ENCODE assay signal across 7 cellular contexts in the genomic region with DNA sequence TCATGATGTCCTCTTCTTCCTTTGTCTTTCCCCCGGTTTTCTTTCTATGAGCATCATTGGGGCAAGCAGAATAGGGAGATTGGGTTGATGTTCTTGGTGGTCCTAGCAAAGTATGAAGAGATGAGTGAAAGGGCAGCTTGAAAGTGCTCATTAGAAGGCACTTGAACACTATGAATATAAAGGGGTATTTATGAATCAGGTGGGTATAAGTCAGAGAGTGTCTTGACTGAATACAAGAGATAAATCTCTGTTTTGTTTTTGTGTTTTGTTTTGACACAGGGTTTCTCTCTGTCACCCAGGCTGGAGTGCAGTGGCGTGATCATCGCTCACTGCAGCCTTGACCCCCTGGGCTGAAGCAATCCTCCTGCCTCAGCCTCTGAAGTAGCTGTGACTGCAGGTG. TPM values are rescaled to one million over a fixed set of nuclear protein-coding genes. Genes with fewer than 3 reads are reported as not detected.
DNase-seq lines count a peak whose midpoint lies in the region; ATAC-seq, FAIRE-seq and TF ChIP-seq lines count a peak whose summit lies in the region.
"Not testable (repeated sequence)": the region's sequence is repeated elsewhere in the genome, so short reads cannot be mapped to it uniquely, and the experiment has no call there.

No MANE protein-coding gene starts in this region.

- H3K9me3 ChIP-seq in BLaER1 treated with 17β-estradiol and CSF1 and Interleukin-3, amounts not matched to agents 10 nM and 100 nM (replicated peaks in 1 of 11); GM12878 (replicated peaks; ENCODE audit: control insufficient read depth, insufficient read depth, low read length); osteoblast (ENCODE audit: low read depth, low read length): not testable (repeated sequence)

- not testable (repeated sequence) for TF ChIP-seq EP300 in GM12878 (IDR thresholded peaks at IDR 0.05; ENCODE audit: borderline replicate concordance in 1 of 2, control insufficient read depth in 1 of 2, low read depth in 2 of 2, low read length in 2 of 2)

- peak overlapping the region; percentile 14 for H3K27ac Mint-ChIP-seq in activated T-cell treated with anti-CD3 and anti-CD28 coated beads, Interleukin-2, amount 50 U/mL, for 24 hours
- not testable (repeated sequence) for H3K27ac Mint-ChIP-seq in activated T-helper 17 cell treated with anti-CD3 and anti-CD28 coated beads, Interleukin-2, amount 50 U/mL, for 72 hours; stimulated activated naive CD8-positive, alpha-beta T cell treated with anti-CD3 and anti-CD28 coated beads, Interleukin-15, amount 100 ng/mL, for 72 hours

- not testable (repeated sequence) for H3K4me3 ChIP-seq in BLaER1 treated with 17β-estradiol and CSF1 and Interleukin-3, amounts not matched to agents 10 nM and 100 nM; GM12878; osteoblast (ENCODE audit: insufficient read depth, low read length)

- H3K36me3 Mint-ChIP-seq in activated T-cell treated with anti-CD3 and anti-CD28 coated beads, Interleukin-2, amount 50 U/mL, for 24 hours (ENCODE audit: low read depth); activated T-helper 17 cell treated with anti-CD3 and anti-CD28 coated beads, Interleukin-2, amount 50 U/mL, for 72 hours (ENCODE audit: low read depth): not testable (repeated sequence)

- not testable (repeated sequence) for TF ChIP-seq POLR2A in GM12878 (IDR thresholded peaks at IDR 0.05; ENCODE audit: low read depth, low read length)

- not testable (repeated sequence) for H3K4me1 ChIP-seq in BLaER1 treated with 17β-estradiol and CSF1 and Interleukin-3, amounts not matched to agents 10 nM and 100 nM; GM12878 (ENCODE audit: control insufficient read depth, insufficient read depth, low read length); osteoblast (ENCODE audit: insufficient read depth, low read length)

- BruUV-seq in GM12878 (replicated peaks; lab: Mats Ljungman, UMichigan): not testable (repeated sequence)

- not testable (repeated sequence) for H3K9ac ChIP-seq in BLaER1 treated with 17β-estradiol and CSF1 and Interleukin-3, amounts not matched to agents 10 nM and 100 nM; GM12878 (ENCODE audit: control insufficient read depth, insufficient read depth, low read length)

- intact Hi-C loops in GM12878 (cut with micrococcal nuclease; ENCODE audit: unreplicated experiment): not testable (repeated sequence)

- peaks cover 35% of the 10 kb centered on the region for H3K27me3 Mint-ChIP-seq in activated T-cell treated with anti-CD3 and anti-CD28 coated beads, Interleukin-2, amount 50 U/mL, for 24 hours
- peaks cover 17% of the 10 kb centered on the region for H3K27me3 Mint-ChIP-seq in activated T-helper 17 cell treated with anti-CD3 and anti-CD28 coated beads, Interleukin-2, amount 50 U/mL, for 72 hours
- peaks cover 23% of the 10 kb centered on the region for H3K27me3 Mint-ChIP-seq in stimulated activated naive CD8-positive, alpha-beta T cell treated with anti-CD3 and anti-CD28 coated beads, Interleukin-15, amount 100 ng/mL, for 72 hours

- not testable (repeated sequence) for H3K36me3 ChIP-seq in BLaER1 treated with 17β-estradiol and CSF1 and Interleukin-3, amounts not matched to agents 10 nM and 100 nM; GM12878 (ENCODE audit: control insufficient read depth in 2 of 2, insufficient read depth in 2 of 2, low read length in 1 of 2); osteoblast (ENCODE audit: insufficient read depth, low read length)

- not testable (repeated sequence) for H4K20me1 ChIP-seq in BLaER1 treated with 17β-estradiol and CSF1 and Interleukin-3, amounts not matched to agents 10 nM and 100 nM; GM12878 (ENCODE audit: control insufficient read depth, insufficient read depth); osteoblast (ENCODE audit: insufficient read depth, low read length)

- TF ChIP-seq RAD21 in GM12878 (IDR thresholded peaks at IDR 0.05; ENCODE audit: insufficient read depth, low read depth, low read length): not testable (repeated sequence)

- peak; percentile 67 to 79 for ATAC-seq in activated CD4-positive, CD25-positive, alpha-beta regulatory T cell treated with anti-CD3 and anti-CD28 coated beads, Interleukin-2, amount 50 U/mL, for 24 hours
- peak; percentile 52 for ATAC-seq in activated T-helper 17 cell treated with anti-CD3 and anti-CD28 coated beads, Interleukin-2, amount 50 U/mL, for 72 hours (replicated peaks)
- ATAC-seq in GM12878: peak; percentile 49
- peak; percentile 65 for ATAC-seq in stimulated activated naive CD8-positive, alpha-beta T cell treated with anti-CD3 and anti-CD28 coated beads, Interleukin-15, amount 100 ng/mL, for 72 hours

- not testable (repeated sequence) for H3K79me2 ChIP-seq in GM12878 (ENCODE audit: control insufficient read depth, insufficient read depth, low read length); osteoblast (ENCODE audit: insufficient read depth, low read length)

- not testable (repeated sequence) for DNase-seq in activated T-cell treated with anti-CD3 and anti-CD28 coated beads, Interleukin-2, amount 50 U/mL, for 24 hours; GM12878 (ENCODE audit: low read depth, low spot score); osteoblast (ENCODE audit: insufficient read length, low spot score, missing footprints); stimulated activated naive CD8-positive, alpha-beta T cell treated with anti-CD3 and anti-CD28 coated beads, Interleukin-15, amount 100 ng/mL, for 72 hours

- RAD21 ChIA-PET in GM12878 (lab: Charles Lee; ENCODE audit: unreplicated experiment): not testable (repeated sequence)

- H3K4me2 ChIP-seq in BLaER1 treated with 17β-estradiol and CSF1 and Interleukin-3, amounts not matched to agents 10 nM and 100 nM: peak overlapping the region in 9 of 11 experiments; percentile 20 to 53 (median 35); a peak in 10 of 22 replicates
- H3K4me2 ChIP-seq in GM12878 (ENCODE audit: control insufficient read depth, insufficient read depth): not testable (repeated sequence)
- peak overlapping the region; percentile 28 for H3K4me2 ChIP-seq in osteoblast (ENCODE audit: insufficient read depth, low read length)

- not testable (repeated sequence) for H3K9me3 Mint-ChIP-seq in activated T-cell treated with anti-CD3 and anti-CD28 coated beads, Interleukin-2, amount 50 U/mL, for 24 hours; activated T-helper 17 cell treated with anti-CD3 and anti-CD28 coated beads, Interleukin-2, amount 50 U/mL, for 72 hours; stimulated activated naive CD8-positive, alpha-beta T cell treated with anti-CD3 and anti-CD28 coated beads, Interleukin-15, amount 100 ng/mL, for 72 hours

- not testable (repeated sequence) for FAIRE-seq in GM12878 (lab: Jason Lieb, UNC)

- POLR2A ChIA-PET in GM12878 (lab: Charles Lee): not testable (repeated sequence)

- TF ChIP-seq CTCF in GM12878 (IDR thresholded peaks at IDR 0.05 in 2 of 3, conservative IDR thresholded peaks at IDR 0.05 in 1 of 3; ENCODE audit: control insufficient read depth in 2 of 3, extremely low read depth in 1 of 3, insufficient read depth in 1 of 3, low read depth in 3 of 3, low read length in 3 of 3); osteoblast (IDR thresholded peaks at IDR 0.05; ENCODE audit: extremely low read depth, low read depth, low read length): not testable (repeated sequence)

- 0% methylated on average over 2 of the region's 3 CpGs for whole genome bisulfite sequencing in GM12878 (ENCODE audit: insufficient coverage, insufficient replicate concordance, low lambda C conversion rate, missing lambda C conversion rate)

- H3K27ac ChIP-seq in BLaER1 treated with 17β-estradiol and CSF1 and Interleukin-3, amounts not matched to agents 10 nM and 100 nM; GM12878 (ENCODE audit: control insufficient read depth, insufficient read depth); osteoblast (ENCODE audit: low read depth, low read length): not testable (repeated sequence)

- H3K4me1 Mint-ChIP-seq in activated T-cell treated with anti-CD3 and anti-CD28 coated beads, Interleukin-2, amount 50 U/mL, for 24 hours (ENCODE audit: low read depth): peaks cover 24% of the 10 kb centered on the region
- not testable (repeated sequence) for H3K4me1 Mint-ChIP-seq in activated T-helper 17 cell treated with anti-CD3 and anti-CD28 coated beads, Interleukin-2, amount 50 U/mL, for 72 hours
- H3K4me1 Mint-ChIP-seq in stimulated activated naive CD8-positive, alpha-beta T cell treated with anti-CD3 and anti-CD28 coated beads, Interleukin-15, amount 100 ng/mL, for 72 hours: peaks cover 19% of the 10 kb centered on the region

- CTCF ChIA-PET in GM12878 (lab: Yijun Ruan, JAX): not testable (repeated sequence)

- not testable (repeated sequence) for H3K27me3 ChIP-seq in BLaER1 treated with 17β-estradiol and CSF1 and Interleukin-3, amounts not matched to agents 10 nM and 100 nM; GM12878 (replicated peaks in 1 of 2; ENCODE audit: control insufficient read depth in 2 of 2, insufficient read depth in 2 of 2, low read length in 1 of 2); osteoblast (ENCODE audit: insufficient read depth, low read length)

- SMC1A ChIA-PET in GM12878 (lab: Charles Lee; ENCODE audit: uncharacterized antibody, unreplicated experiment): not testable (repeated sequence)

- H2AFZ ChIP-seq in GM12878 (ENCODE audit: control insufficient read depth, low read depth, low read length): not testable (repeated sequence)
- H2AFZ ChIP-seq in osteoblast (ENCODE audit: low read length): peak overlapping the region; percentile 42

- not testable (repeated sequence) for H3K4me3 Mint-ChIP-seq in activated T-cell treated with anti-CD3 and anti-CD28 coated beads, Interleukin-2, amount 50 U/mL, for 24 hours; stimulated activated naive CD8-positive, alpha-beta T cell treated with anti-CD3 and anti-CD28 coated beads, Interleukin-15, amount 100 ng/mL, for 72 hours
- peak overlapping the region; percentile 34 for H3K4me3 Mint-ChIP-seq in activated T-helper 17 cell treated with anti-CD3 and anti-CD28 coated beads, Interleukin-2, amount 50 U/mL, for 72 hours

- in situ Hi-C loops in GM12878 (cut with MboI): not testable (repeated sequence)

RNA-seq across cellular contexts. Expression of gene NIPA1, which starts 46.6 kb away (rescaled TPM):
- 10 to 100 TPM; 14.5 to 21.2 TPM for total RNA-seq in activated T-helper 17 cell treated with anti-CD3 and anti-CD28 coated beads, Interleukin-2, amount 50 U/mL, for 72 hours
- total RNA-seq in GM12878 (2013; cell fraction: nucleolus; rRNA removed): 85.7 TPM in 2 replicates
- total RNA-seq in GM12878 (2014; rRNA removed) (30.6 and 32.7 TPM in 2 replicates), GM12878 (2014; rRNA removed; fragmentation: Illumina TruSeq; extraction: Trizol) (22.8 and 23.1 TPM in 2 replicates), GM12878 (2021) (34.6 and 35.9 TPM in 2 replicates), osteoblast (6.2 and 9.4 TPM in 2 replicates)
- polyA plus RNA-seq in GM12878 (2011; ENCODE audit: low read depth): 10.1 TPM
- polyA plus RNA-seq in GM12878 (2011; rRNA removed) (46.5 and 52.5 TPM in 2 replicates), GM12878 (2014; fragmentation: Illumina TruSeq; extraction: Trizol) (27.4 and 27.6 TPM in 2 replicates), GM12878 (2014; fragmentation: Nextera tagmentation; extraction: Ambion mirVana) (1 to 10 TPM; 5.3 to 7.6 TPM), GM12878 (2014; rRNA removed) (21.7 and 24.9 TPM in 2 replicates), GM12878 (2016; fragmentation: Nextera tagmentation; extraction: Ambion mirVana) (10 to 100 TPM; 23.2 to 26.5 TPM)
- polyA plus RNA-seq in GM12878 (2011; cell fraction: cytosol; rRNA removed): 33.7 and 40.0 TPM in 2 replicates
- polyA plus RNA-seq in GM12878 (2011; cell fraction: nucleus; rRNA removed): 40.6 and 47.0 TPM in 2 replicates
- 14.5 and 18.0 TPM in 2 replicates for polyA plus RNA-seq in GM12878 (2012)
- 112 and 131 TPM in 2 replicates for polyA minus RNA-seq in GM12878 (2011; rRNA and poly(A)+ RNA removed)
- 28.1 and 28.2 TPM in 2 replicates for polyA minus RNA-seq in GM12878 (2011; cell fraction: cytosol; rRNA and poly(A)+ RNA removed)
- 13.8 and 24.6 TPM in 2 replicates for polyA minus RNA-seq in GM12878 (2011; cell fraction: nucleus; rRNA and poly(A)+ RNA removed)
